8 cellular contexts compared by ENCODE assay signal in the genomic region with DNA sequence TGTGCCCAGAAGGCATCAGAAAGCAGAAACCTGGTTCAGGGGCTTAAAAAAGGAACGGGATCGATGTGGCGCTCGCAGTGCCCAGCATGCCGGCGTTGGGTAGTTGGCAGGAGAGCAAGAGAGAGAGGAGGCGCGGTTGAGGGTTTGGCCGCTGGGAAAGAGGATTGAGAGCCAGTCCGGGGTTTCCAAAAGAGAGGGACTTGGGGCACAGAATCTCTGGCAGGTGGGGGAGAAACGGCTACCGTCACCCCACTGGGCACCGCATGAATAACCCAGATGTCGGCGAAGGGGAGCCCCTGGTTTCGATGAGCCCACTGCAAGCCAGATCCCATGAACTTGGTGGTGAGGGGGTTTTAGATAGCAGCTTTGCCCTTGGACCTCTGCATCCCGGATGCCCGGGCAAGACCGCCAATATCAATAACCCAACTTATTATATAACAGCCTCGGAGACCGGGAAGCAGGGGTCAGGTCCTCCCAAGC.
DNase-seq lines count a peak whose midpoint lies in the region; ATAC-seq, FAIRE-seq and TF ChIP-seq lines count a peak whose summit lies in the region.

No MANE protein-coding gene starts in this region.

- H3K27me3 Mint-ChIP-seq in activated naive CD8-positive, alpha-beta T cell treated with anti-CD3 and anti-CD28 coated beads, Interleukin-2, amount 10 ng/mL, durations not matched to agents 7 days and 5 days, result peaks cover 19% of the 10 kb centered on the region

- H3K27ac Mint-ChIP-seq in activated naive CD8-positive, alpha-beta T cell treated with anti-CD3 and anti-CD28 coated beads, Interleukin-2, amount 10 ng/mL, durations not matched to agents 7 days and 5 days, result peak overlapping the region; percentile 75

- H3K4me3 ChIP-seq in AG09309 (ENCODE audit: control insufficient read depth, low read depth, low read length) (peak overlapping the region; percentile 36), HAP-1 (peak overlapping the region; percentile 6; the same call in 1 of the 2 replicates), iPS DF 6.9 (ENCODE audit: low read length) (peak overlapping the region; percentile 7; the same call in 1 of the 2 replicates), small intestine (ENCODE audit: low read depth in 1 of 2, low read length in 2 of 2) (peak overlapping the region in 1 of 2 donors; percentile 56)

- in situ Hi-C loops in HAP-1 (cut with MboI; ENCODE audit: low sequenced_read_pairs), result loop anchor here (5.0 to 10.0 kb wide), 2 partner anchors 80 to 413 kb away; partner anchors contain the start of gene SSBP3

- H3K27ac ChIP-seq in iPS DF 6.9 (ENCODE audit: low read length) (no peak overlapping the region), small intestine (ENCODE audit: low read depth in 1 of 2, low read length in 1 of 2) (peak overlapping the region; percentile 57 to 78)

- FAIRE-seq in small intestine (lab: Jason Lieb, UNC), result no peak

- no CpG with 5 or more reads among the region's 21 CpGs for WGBS in iPS DF 6.9 (ENCODE audit: insufficient coverage, insufficient read length)
- WGBS in small intestine, 3 donors, result 14 to 34% (median 25%) methylated on average over 21 of the region's 21 CpGs

- TF ChIP-seq CTCF in AG09309 (IDR thresholded peaks at IDR 0.05; ENCODE audit: control insufficient read depth, insufficient read depth, low read depth, low read length, missing control alignments), result no peak

- ATAC-seq in activated naive CD8-positive, alpha-beta T cell treated with anti-CD3 and anti-CD28 coated beads, Interleukin-2, amount 10 ng/mL, durations not matched to agents 7 days and 5 days (ENCODE audit: low read depth), result no peak

- H3K36me3 ChIP-seq in HAP-1 (replicated peaks) (no peaks in the 10 kb centered on the region), iPS DF 6.9 (ENCODE audit: control insufficient read depth, insufficient read depth, low read length) (no peaks in the 10 kb centered on the region), small intestine (ENCODE audit: control insufficient read depth in 2 of 2, insufficient read depth in 2 of 2, low read length in 2 of 2) (no peaks in the 10 kb centered on the region)

- peak overlapping the region; percentile 86 for H3K4me3 Mint-ChIP-seq in activated naive CD8-positive, alpha-beta T cell treated with anti-CD3 and anti-CD28 coated beads, Interleukin-2, amount 10 ng/mL, durations not matched to agents 7 days and 5 days

- H3K4me1 ChIP-seq in HAP-1 (peaks cover 8% of the 10 kb centered on the region), iPS DF 6.9 (ENCODE audit: control insufficient read depth, insufficient read depth, low read length) (peaks cover 8% of the 10 kb centered on the region; the same call in 1 of the 2 replicates), small intestine (ENCODE audit: control insufficient read depth in 2 of 2, insufficient read depth in 1 of 2, low read depth in 1 of 2, low read length in 1 of 2) (peaks cover 0 to 6% of the 10 kb centered on the region in 2 donors)

- no peaks in the 10 kb centered on the region for H3K9me3 Mint-ChIP-seq in activated naive CD8-positive, alpha-beta T cell treated with anti-CD3 and anti-CD28 coated beads, Interleukin-2, amount 10 ng/mL, durations not matched to agents 7 days and 5 days

- H3K4me1 Mint-ChIP-seq in activated naive CD8-positive, alpha-beta T cell treated with anti-CD3 and anti-CD28 coated beads, Interleukin-2, amount 10 ng/mL, durations not matched to agents 7 days and 5 days, result peaks cover 27% of the 10 kb centered on the region

- no peak for DNase-seq in AG09309 (ENCODE audit: low read depth)
- no peak for DNase-seq in HAP-1 (ENCODE audit: low spot score in 2 of 2)
- DNase-seq in activated naive CD8-positive, alpha-beta T cell treated with anti-CD3 and anti-CD28 coated beads, Interleukin-2, amount 10 ng/mL, durations not matched to agents 7 days and 5 days, result no peak
- DNase-seq in iPS DF 6.9 (ENCODE audit: low read depth, low spot score), result no peak
- DNase-seq in small intestine, result no peak
- DNase-seq in stimulated activated CD4-positive, alpha-beta T cell treated with anti-CD3 and anti-CD28 coated beads, Interleukin-2, amount 100 ng/mL, for 48 hours, result no peak
- DNase-seq in retina, result no peak
- DNase-seq in activated CD4-positive, alpha-beta T cell treated with anti-CD3 and anti-CD28 coated beads, Interleukin-2, amount 50 U/mL, for 1 hour, result no peak

- POLR2A ChIA-PET in activated naive CD8-positive, alpha-beta T cell treated with anti-CD3 and anti-CD28 coated beads, Interleukin-2, amount 10 ng/mL, durations not matched to agents 7 days and 5 days (lab: Charles Lee), result interaction anchor here (0.8 to 6.6 kb wide), 5 partner anchors 11 to 201 kb away, joined by 3 to 74 read pairs (median 19); partner anchors contain the start of gene SSBP3

- no peaks in the 10 kb centered on the region for H3K36me3 Mint-ChIP-seq in activated naive CD8-positive, alpha-beta T cell treated with anti-CD3 and anti-CD28 coated beads, Interleukin-2, amount 10 ng/mL, durations not matched to agents 7 days and 5 days

- no peaks in the 10 kb centered on the region for H3K27me3 ChIP-seq in HAP-1 (ENCODE audit: low read depth)
- H3K27me3 ChIP-seq in iPS DF 6.9 (ENCODE audit: control insufficient read depth, insufficient read depth, low read length), result no peaks in the 10 kb centered on the region; the same call in 1 of the 2 replicates
- H3K27me3 ChIP-seq in small intestine (ENCODE audit: control insufficient read depth in 2 of 2, insufficient read depth in 2 of 2, low read length in 2 of 2), result no peaks in the 10 kb centered on the region

- H3K9me3 ChIP-seq in HAP-1, result no peaks in the 10 kb centered on the region
- H3K9me3 ChIP-seq in iPS DF 6.9 (ENCODE audit: control insufficient read depth, insufficient read depth, low read length), result no peaks in the 10 kb centered on the region
- H3K9me3 ChIP-seq in small intestine (ENCODE audit: control insufficient read depth, low read depth), result no peaks in the 10 kb centered on the region
